Comparison of ENCODE assay signal across 20 cellular contexts in the genomic region with DNA sequence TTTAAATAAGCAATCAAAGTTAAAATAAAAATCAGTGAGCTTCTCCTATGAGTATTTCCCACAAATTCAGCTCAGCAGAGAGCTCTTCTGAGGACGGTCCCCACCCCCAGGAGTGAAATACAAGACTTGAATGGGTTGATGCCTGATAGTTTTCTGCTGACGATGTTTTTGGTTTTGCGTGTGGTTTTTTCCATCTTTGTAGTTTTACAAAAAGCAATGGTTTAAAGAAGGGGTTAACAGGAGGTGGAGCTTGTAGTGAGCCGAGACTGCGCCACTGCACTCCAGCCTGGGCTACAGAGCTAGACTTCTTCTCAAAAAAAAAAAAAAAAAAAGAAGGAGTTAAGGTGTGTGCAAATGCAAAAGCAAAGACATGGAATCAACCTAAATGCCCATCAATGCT.
"Had no signal": no experiment of that assay in that cellular context is flagged by ENCODE, and none has a peak within 500 bp of the region (broad histone marks: within the 10 kb centered on the region; RNA-seq: fewer than 3 reads in every experiment).

No MANE protein-coding gene starts in this region.

- DNase-seq: colonic mucosa; cortex of kidney; effector CD8-positive, alpha-beta T cell; effector memory CD8-positive, alpha-beta T cell; endodermal cell; erythroblast; esophagus squamous epithelium; foreskin fibroblast; foreskin melanocyte; gastrocnemius medialis; glutamatergic neuron; heart right ventricle; hippocampal formation; left cardiac atrium; left lung; left ventricle myocardium superior; lower lobe of right lung; mesenchymal stem cell; mucosa of descending colon; naive B cell had no signal

- H3K4me3 ChIP-seq: colonic mucosa, esophagus squamous epithelium, gastrocnemius medialis, heart right ventricle, left lung, lower lobe of right lung, mucosa of descending colon had no signal
